Comparison of ENCODE assay signal across 14 cellular contexts in the genomic region with DNA sequence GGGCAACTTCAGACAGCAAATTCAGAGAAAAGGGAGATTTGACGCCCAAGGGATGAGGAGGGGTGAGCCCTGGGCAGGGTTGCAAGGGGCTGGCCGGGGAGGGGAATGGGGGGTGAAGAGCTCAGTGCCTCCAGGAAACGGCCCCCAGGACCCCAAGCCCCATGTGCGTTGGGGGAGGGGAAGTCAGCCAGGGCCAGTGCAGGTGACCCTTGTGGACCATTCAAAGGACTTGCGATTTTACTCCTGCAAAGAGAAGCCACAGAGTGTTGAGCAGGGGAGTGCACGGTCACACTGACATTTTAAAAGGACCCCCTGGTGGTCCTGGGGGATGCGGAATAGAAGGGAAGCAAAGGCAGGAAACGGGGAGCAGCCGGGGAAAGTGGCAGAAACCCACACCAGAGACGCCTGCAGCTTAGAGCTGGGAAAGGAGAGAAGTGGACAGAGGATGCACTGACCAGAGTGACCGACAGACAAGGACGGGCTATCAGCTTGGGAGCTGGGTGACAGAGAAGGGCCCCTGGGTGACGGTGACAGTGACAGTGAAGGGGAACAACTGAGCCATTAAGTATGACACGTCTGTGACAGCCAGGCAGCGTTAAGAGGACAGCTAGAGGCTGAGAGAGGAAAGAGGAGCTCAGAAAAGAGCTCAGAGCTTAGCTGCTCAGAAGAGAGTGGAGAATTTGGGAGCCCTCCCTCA.
"Had no signal": no experiment of that assay in that cellular context is flagged by ENCODE, and none has a peak within 500 bp of the region (broad histone marks: within the 10 kb centered on the region; RNA-seq: fewer than 3 reads in every experiment).

No MANE protein-coding gene starts in this region.

- H3K27ac ChIP-seq: body of pancreas, hepatocyte, left lung, neutrophil, pancreas, right lobe of liver, skin epidermis, thyroid gland, upper lobe of right lung, WERI-Rb-1 had no signal

- H3K27ac Mint-ChIP-seq: naive thymus-derived CD4-positive, alpha-beta T cell; stimulated activated naive CD8-positive, alpha-beta T cell treated with anti-CD3 and anti-CD28 coated beads, Interleukin-15, Interleukin-2, amounts not matched to agents 100 ng/mL and 50 ng/mL, for 24 hours had no signal

- H3K36me3 ChIP-seq: left lung, neutrophil, pancreas, right lobe of liver, thyroid gland, upper lobe of right lung, WERI-Rb-1 had no signal

- H3K9me3 Mint-ChIP-seq: stimulated activated naive CD8-positive, alpha-beta T cell treated with anti-CD3 and anti-CD28 coated beads, Interleukin-15, Interleukin-2, amounts not matched to agents 100 ng/mL and 50 ng/mL, for 24 hours had no signal

- H3K4me2 ChIP-seq: hepatocyte had no signal

- H3K4me3 ChIP-seq: body of pancreas, hepatocyte, left lung, pancreas, right lobe of liver, skin epidermis, thyroid gland, upper lobe of right lung had no signal

- H2AFZ ChIP-seq: hepatocyte had no signal

- H3K79me2 ChIP-seq: hepatocyte had no signal

- H3K4me1 ChIP-seq: left lung, right lobe of liver, thyroid gland, upper lobe of right lung had no signal

- DNase-seq: activated CD4-positive, alpha-beta T cell treated with anti-CD3 and anti-CD28 coated beads for 1 hour; effector CD8-positive, alpha-beta T cell; left lung; upper lobe of right lung had no signal

- H3K27me3 ChIP-seq: body of pancreas, pancreas, right lobe of liver, thyroid gland had no signal

- H3K4me3 Mint-ChIP-seq: stimulated activated naive CD8-positive, alpha-beta T cell treated with anti-CD3 and anti-CD28 coated beads, Interleukin-15, Interleukin-2, amounts not matched to agents 100 ng/mL and 50 ng/mL, for 24 hours had no signal

- H3K9me3 ChIP-seq: body of pancreas, neutrophil, pancreas, right lobe of liver, thyroid gland had no signal

- H3K36me3 Mint-ChIP-seq: naive thymus-derived CD4-positive, alpha-beta T cell had no signal
